13 cellular contexts compared by ENCODE assay signal in genomic region chr12:68340404-68341270, GRCh38.
"Had no signal": no experiment of that assay in that cellular context is flagged by ENCODE, and none has a peak within 500 bp of the region (broad histone marks: within the 10 kb centered on the region; RNA-seq: fewer than 3 reads in every experiment).

No MANE protein-coding gene starts in this region.

- H3K36me3 ChIP-seq: colonic mucosa, neural progenitor cell, pancreas, stomach, uterus had no signal

- ATAC-seq: pancreas had no signal

- H3K9me3 ChIP-seq: colonic mucosa, pancreas, stomach, uterus had no signal

- H3K27me3 ChIP-seq: colonic mucosa, hepatocyte, neural progenitor cell, pancreas, stomach, uterus had no signal

- H3K9me3 Mint-ChIP-seq: neural progenitor cell had no signal

- H3K4me1 ChIP-seq: colonic mucosa, pancreas, uterus had no signal

- H3K4me2 ChIP-seq: hepatocyte, neural progenitor cell had no signal

- H3K4me3 ChIP-seq: colonic mucosa, hepatocyte, neural progenitor cell, pancreas, skin epidermis, stomach, uterus had no signal

- H3K4me3 Mint-ChIP-seq: activated naive CD8-positive, alpha-beta T cell; neural progenitor cell had no signal

- H2AFZ ChIP-seq: hepatocyte, neural progenitor cell had no signal

- H3K36me3 Mint-ChIP-seq: neural progenitor cell had no signal

- H3K27ac ChIP-seq: colonic mucosa, hepatocyte, neural progenitor cell, pancreas, skin epidermis, uterus had no signal

- DNase-seq: activated CD4-positive, CD25-positive, alpha-beta regulatory T cell; aorta; colonic mucosa; kidney glomerular epithelial cell; pancreas; retina; stomach; T-helper 2 cell; uterus had no signal

- H3K79me2 ChIP-seq: hepatocyte had no signal

- H3K9ac ChIP-seq: neural progenitor cell had no signal

- H3K27ac Mint-ChIP-seq: activated naive CD8-positive, alpha-beta T cell; neural progenitor cell had no signal

- FAIRE-seq: pancreas had no signal
